9 cellular contexts compared by ENCODE assay signal in the genomic region with DNA sequence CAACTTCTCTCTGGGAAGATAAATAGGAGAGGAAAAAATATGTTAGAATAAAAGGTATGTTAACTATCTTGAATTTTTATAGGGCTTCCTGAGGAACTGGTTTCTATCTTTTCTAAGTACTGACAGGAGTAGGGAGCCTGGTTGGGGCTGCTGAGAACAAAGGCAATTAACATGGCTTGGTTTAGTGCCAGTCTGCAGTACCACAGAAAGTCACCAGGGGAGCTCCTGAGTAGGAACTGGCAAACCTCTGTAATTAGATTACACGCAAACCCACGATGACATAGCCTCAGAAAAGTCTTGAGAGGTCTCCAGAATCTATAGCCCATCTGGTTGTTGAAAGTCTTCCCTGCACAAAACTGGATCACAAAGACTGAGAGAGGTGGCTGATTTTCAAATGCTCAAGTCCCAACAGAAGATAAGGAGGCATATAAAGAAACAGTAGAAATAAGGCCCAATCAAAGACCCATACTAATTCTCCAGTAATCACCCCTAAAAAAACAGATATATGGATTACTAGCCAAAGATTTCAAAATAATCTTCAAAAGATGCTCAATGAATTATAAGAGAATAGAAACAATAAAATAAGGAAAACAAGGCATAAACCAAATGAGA. TPM values are rescaled to one million over a fixed set of nuclear protein-coding genes. Genes with fewer than 3 reads are reported as not detected.
A peak's percentile ranks its signal among the peaks of the same experiment; 100 is the strongest.
DNase-seq lines count a peak whose midpoint lies in the region; ATAC-seq, FAIRE-seq and TF ChIP-seq lines count a peak whose summit lies in the region.
"Had no signal": no experiment of that assay in that cellular context is flagged by ENCODE, and none has a peak within 500 bp of the region (broad histone marks: within the 10 kb centered on the region; RNA-seq: fewer than 3 reads in every experiment).

No MANE protein-coding gene starts in this region.

- CTCF ChIA-PET in A673 (lab: Charles Lee): interaction anchor here (0.5 kb wide), 1 partner anchor 457 kb away, joined by 5 read pairs; no protein-coding TSS in a partner anchor

- H3K27me3 ChIP-seq in A673 (replicated peaks; ENCODE audit: insufficient read depth, low read depth, low read length, poor library complexity) (no peaks in the 10 kb centered on the region), transverse colon (no peaks in the 10 kb centered on the region)

- peaks cover 14% of the 10 kb centered on the region for H3K9me3 Mint-ChIP-seq in activated T-helper 2 cell treated with anti-CD3 and anti-CD28 coated beads, Interferon-gamma antibody, Interleukin-2, Interleukin-4, amounts not matched to agents 10 μg/mL and 5 μg/mL and 100 μg/mL, durations not matched to agents 14 hours and 24 hours and 36 hours

- intact Hi-C loops in A673 (cut with micrococcal nuclease; ENCODE audit: unreplicated experiment): no loop called here
- intact Hi-C loops in transverse colon (cut with DNase I; ENCODE audit: low total_unique reads): no loop called here
- intact Hi-C loops in activated T-helper 2 cell treated with anti-CD3 and anti-CD28 coated beads, Interferon-gamma antibody, Interleukin-2, Interleukin-4, amounts not matched to agents 10 μg/mL and 5 μg/mL and 100 μg/mL, durations not matched to agents 14 hours and 24 hours and 36 hours (cut with micrococcal nuclease): no loop called here

- TF ChIP-seq POLR2A in GM12891 (IDR thresholded peaks at IDR 0.05; ENCODE audit: low read depth, low read length): no peak
- no peak for TF ChIP-seq POLR2A in transverse colon (IDR thresholded peaks at IDR 0.05)

- DNase-seq in A673 (ENCODE audit: low spot score): peak; percentile 58
- DNase-seq in GM12891 (ENCODE audit: insufficient read length, low spot score): no peak
- peak; percentile 32 to 73 for DNase-seq in NCI-H524 (lab: John Stamatoyannopoulos, UW)
- peak; percentile 1 to 7 for DNase-seq in dermis microvascular lymphatic vessel endothelial cell (ENCODE audit: low read depth in 2 of 2)
- peak; percentile 28 for DNase-seq in transverse colon
- DNase-seq in activated T-helper 2 cell treated with anti-CD3 and anti-CD28 coated beads, Interferon-gamma antibody, Interleukin-2, Interleukin-4, amounts not matched to agents 10 μg/mL and 5 μg/mL and 100 μg/mL, durations not matched to agents 14 hours and 24 hours and 36 hours (ENCODE audit: low spot score): no peak
- DNase-seq in anterior cingulate cortex (lab: John Stamatoyannopoulos, UW): no peak
- DNase-seq: stimulated activated naive B cell treated with anti-CD40 and anti-IgM and Interleukin-4, amounts not matched to agents 10 μg/mL and 1 μg/mL and 100 μg/mL, for 72 hours had no signal

- no peak for TF ChIP-seq EP300 in transverse colon (IDR thresholded peaks at IDR 0.05; ENCODE audit: low read depth)

- no peak overlapping the region for H3K4me3 Mint-ChIP-seq in activated T-helper 2 cell treated with anti-CD3 and anti-CD28 coated beads, Interferon-gamma antibody, Interleukin-2, Interleukin-4, amounts not matched to agents 10 μg/mL and 5 μg/mL and 100 μg/mL, durations not matched to agents 14 hours and 24 hours and 36 hours (ENCODE audit: low read depth)
- H3K4me3 Mint-ChIP-seq: stimulated activated naive B cell treated with anti-CD40 and anti-IgM and Interleukin-4, amounts not matched to agents 10 μg/mL and 1 μg/mL and 100 μg/mL, for 72 hours had no signal

- TF ChIP-seq CTCF in A673 (conservative IDR thresholded peaks at IDR 0.05; ENCODE audit: low read depth, low read length) (peak; percentile 55), transverse colon (IDR thresholded peaks at IDR 0.05) (peak in 4 of 5 experiments; percentile 31 to 56 (median 48))

- POLR2A ChIA-PET in A673 (lab: Charles Lee; ENCODE audit: low non-redundant PET): no interaction called here

- H3K27ac Mint-ChIP-seq in activated T-helper 2 cell treated with anti-CD3 and anti-CD28 coated beads, Interferon-gamma antibody, Interleukin-2, Interleukin-4, amounts not matched to agents 10 μg/mL and 5 μg/mL and 100 μg/mL, durations not matched to agents 14 hours and 24 hours and 36 hours: no peak overlapping the region
- H3K27ac Mint-ChIP-seq: stimulated activated naive B cell treated with anti-CD40 and anti-IgM and Interleukin-4, amounts not matched to agents 10 μg/mL and 1 μg/mL and 100 μg/mL, for 72 hours had no signal

- H3K27ac ChIP-seq in A673 (ENCODE audit: low read depth, low read length, poor library complexity, severe bottlenecking) (no peak overlapping the region), transverse colon (no peak overlapping the region)

- no peaks in the 10 kb centered on the region for H3K4me1 Mint-ChIP-seq in activated T-helper 2 cell treated with anti-CD3 and anti-CD28 coated beads, Interferon-gamma antibody, Interleukin-2, Interleukin-4, amounts not matched to agents 10 μg/mL and 5 μg/mL and 100 μg/mL, durations not matched to agents 14 hours and 24 hours and 36 hours (ENCODE audit: low read depth)
- H3K4me1 Mint-ChIP-seq: stimulated activated naive B cell treated with anti-CD40 and anti-IgM and Interleukin-4, amounts not matched to agents 10 μg/mL and 1 μg/mL and 100 μg/mL, for 72 hours had no signal

- no peaks in the 10 kb centered on the region for H3K27me3 Mint-ChIP-seq in activated T-helper 2 cell treated with anti-CD3 and anti-CD28 coated beads, Interferon-gamma antibody, Interleukin-2, Interleukin-4, amounts not matched to agents 10 μg/mL and 5 μg/mL and 100 μg/mL, durations not matched to agents 14 hours and 24 hours and 36 hours (ENCODE audit: low read depth)
- H3K27me3 Mint-ChIP-seq: stimulated activated naive B cell treated with anti-CD40 and anti-IgM and Interleukin-4, amounts not matched to agents 10 μg/mL and 1 μg/mL and 100 μg/mL, for 72 hours had no signal

- H3K4me1 ChIP-seq in A673 (ENCODE audit: insufficient read depth, low read length, poor library complexity, severe bottlenecking) (no peaks in the 10 kb centered on the region), transverse colon (no peaks in the 10 kb centered on the region)

- H3K9me3 ChIP-seq in A673 (ENCODE audit: low read depth, low read length, poor library complexity, severe bottlenecking): no peaks in the 10 kb centered on the region
- no peaks in the 10 kb centered on the region for H3K9me3 ChIP-seq in transverse colon

- WGBS in transverse colon (ENCODE audit: low coverage in 1 of 2), 2 donors: 0 to 11% methylated on average over 2 of the region's 2 CpGs

- H3K4me3 ChIP-seq in A673 (ENCODE audit: low read depth, low read length, poor library complexity, severe bottlenecking) (no peak overlapping the region), transverse colon (no peak overlapping the region)

- H3K36me3 Mint-ChIP-seq in activated T-helper 2 cell treated with anti-CD3 and anti-CD28 coated beads, Interferon-gamma antibody, Interleukin-2, Interleukin-4, amounts not matched to agents 10 μg/mL and 5 μg/mL and 100 μg/mL, durations not matched to agents 14 hours and 24 hours and 36 hours (ENCODE audit: low read depth): no peaks in the 10 kb centered on the region
- H3K36me3 Mint-ChIP-seq: stimulated activated naive B cell treated with anti-CD40 and anti-IgM and Interleukin-4, amounts not matched to agents 10 μg/mL and 1 μg/mL and 100 μg/mL, for 72 hours had no signal

- in situ Hi-C loops in transverse colon (cut with MboI; ENCODE audit: low pct_ligation_motif_present in 1 of 4, low pct_unique_long_range_greater_than_20kb in 1 of 4, low sequenced_read_pairs in 3 of 4): no loop called here

- FAIRE-seq in GM12891 (lab: Jason Lieb, UNC): peak; percentile 5

- H3K36me3 ChIP-seq in A673 (ENCODE audit: insufficient read depth, low read length, poor library complexity, severe bottlenecking) (no peaks in the 10 kb centered on the region), transverse colon (no peaks in the 10 kb centered on the region)

- no TSS peak for BruUV-seq in A673 (replicated peaks; lab: Mats Ljungman, UMichigan)

- peak; percentile 70 for ATAC-seq in HG02763 (IDR thresholded peaks at IDR 0.05; ENCODE audit: unreplicated experiment)

TF ChIP-seq in GM12891, 5 proteins besides CTCF, POLR2A, EP300 and RAD21:
- no peak for TF ChIP-seq POLR2AphosphoS5 (IDR thresholded peaks at IDR 0.05; ENCODE audit: low read depth, low read length)
- no peak for TF ChIP-seq POU2F2 (IDR thresholded peaks at IDR 0.05; ENCODE audit: low read depth, low read length)
- TF ChIP-seq TAF1 (IDR thresholded peaks at IDR 0.05; ENCODE audit: low read depth, low read length): no peak
- TF ChIP-seq PAX5 (IDR thresholded peaks at IDR 0.05; ENCODE audit: insufficient read depth, low read length, severe bottlenecking): no peak
- no peak for TF ChIP-seq SPI1 (IDR thresholded peaks at IDR 0.05; ENCODE audit: low read depth, low read length)

RNA-seq across cellular contexts. Expression of a gene that starts 11.7 kb away (rescaled TPM):
- total RNA-seq in A673 (2021): not detected in 2 replicates
- 0.14 TPM for polyA plus RNA-seq in GM12891 (2012; ENCODE audit: low read depth, missing spikeins)
- total RNA-seq in dermis microvascular lymphatic vessel endothelial cell: not detected in 2 replicates
- total RNA-seq in transverse colon: not detected
- not detected in 2 replicates for total RNA-seq in activated T-helper 2 cell treated with anti-CD3 and anti-CD28 coated beads, Interferon-gamma antibody, Interleukin-2, Interleukin-4, amounts not matched to agents 10 μg/mL and 5 μg/mL and 100 μg/mL, durations not matched to agents 14 hours and 24 hours and 36 hours

Comparison
In these comparisons a context has a peak if more than half of its experiments do, and no peak if none do; other contexts are left out.
1. DNase-seq: peak in A673 (single experiment), NCI-H524 (2 of 2), dermis microvascular lymphatic vessel endothelial cell (2 of 2) and transverse colon (single experiment); none in GM12891 (single experiment), activated T-helper 2 cell treated with anti-CD3 and anti-CD28 coated beads, Interferon-gamma antibody, Interleukin-2, Interleukin-4, amounts not matched to agents 10 μg/mL and 5 μg/mL and 100 μg/mL, durations not matched to agents 14 hours and 24 hours and 36 hours (single experiment) and anterior cingulate cortex (0 of 58).